Comparison of ENCODE assay signal across 2 cellular contexts in the genomic region with DNA sequence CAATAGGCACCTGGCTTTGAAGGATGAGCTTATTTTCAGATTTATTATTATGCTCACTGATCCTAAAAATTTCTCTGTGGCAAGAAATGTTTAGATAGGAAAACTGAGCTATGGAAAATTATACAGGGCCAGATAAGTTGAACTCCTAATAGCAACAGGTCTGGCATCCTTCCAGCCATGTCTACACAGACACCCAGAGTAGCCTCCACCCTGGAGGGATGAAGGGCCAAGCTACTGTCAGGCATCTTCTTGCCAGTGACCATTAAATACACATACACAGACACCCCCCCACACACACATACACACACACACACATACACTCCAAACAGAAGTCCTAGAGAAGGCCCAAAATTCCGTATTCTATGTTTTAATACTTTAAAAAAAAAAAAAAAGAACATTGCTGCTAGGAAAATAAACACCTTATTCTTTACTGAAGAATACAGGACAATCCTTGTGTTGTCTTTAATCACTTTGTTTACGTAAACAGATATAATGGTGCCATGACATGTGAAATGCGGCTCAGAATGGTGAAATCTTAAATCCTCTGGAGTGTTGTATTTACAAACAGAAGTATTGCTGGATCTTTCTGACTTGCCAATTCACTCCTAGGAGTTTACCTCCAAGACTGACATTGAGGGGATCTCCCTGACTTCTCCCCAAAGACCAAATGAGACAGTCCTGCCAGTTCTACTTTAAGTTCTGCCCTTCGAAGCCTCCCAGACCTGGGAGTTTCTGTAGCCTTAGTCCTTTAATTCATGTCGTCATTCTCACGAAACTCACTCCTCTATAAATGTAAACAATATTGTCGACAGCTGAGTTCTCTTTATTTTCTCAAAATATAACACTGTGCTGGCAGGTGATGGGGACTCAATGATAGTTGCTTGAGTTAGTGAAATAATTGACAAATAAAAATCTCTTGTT.
TF ChIP-seq lines count a peak whose summit lies in the region.

No MANE protein-coding gene starts in this region.

TF ChIP-seq in IMR-90, 13 proteins besides CTCF, POLR2A, EP300 and RAD21:
- TF ChIP-seq, protein P1, sequence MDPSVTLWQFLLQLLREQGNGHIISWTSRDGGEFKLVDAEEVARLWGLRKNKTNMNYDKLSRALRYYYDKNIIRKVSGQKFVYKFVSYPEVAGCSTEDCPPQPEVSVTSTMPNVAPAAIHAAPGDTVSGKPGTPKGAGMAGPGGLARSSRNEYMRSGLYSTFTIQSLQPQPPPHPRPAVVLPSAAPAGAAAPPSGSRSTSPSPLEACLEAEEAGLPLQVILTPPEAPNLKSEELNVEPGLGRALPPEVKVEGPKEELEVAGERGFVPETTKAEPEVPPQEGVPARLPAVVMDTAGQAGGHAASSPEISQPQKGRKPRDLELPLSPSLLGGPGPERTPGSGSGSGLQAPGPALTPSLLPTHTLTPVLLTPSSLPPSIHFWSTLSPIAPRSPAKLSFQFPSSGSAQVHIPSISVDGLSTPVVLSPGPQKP (IDR thresholded peaks at IDR 0.05; ENCODE audit: borderline replicate concordance, low read depth, low read length): no peak
- TF ChIP-seq CHD1 (IDR thresholded peaks at IDR 0.05; ENCODE audit: low read depth, low read length) (no peak), CEBPB (IDR thresholded peaks at IDR 0.05; ENCODE audit: low read depth, low read length) (no peak), MAFK (IDR thresholded peaks at IDR 0.05; ENCODE audit: low read depth, low read length) (no peak), BHLHE40 (IDR thresholded peaks at IDR 0.05; ENCODE audit: low read depth, low read length) (no peak), MAZ (IDR thresholded peaks at IDR 0.05; ENCODE audit: borderline replicate concordance, low read depth, low read length) (no peak), FOS (IDR thresholded peaks at IDR 0.05; ENCODE audit: low read depth, low read length) (no peak), NFE2L2 (IDR thresholded peaks at IDR 0.05; ENCODE audit: low read depth, low read length) (no peak), MXI1 (IDR thresholded peaks at IDR 0.05; ENCODE audit: borderline replicate concordance, low read depth, low read length) (no peak), SMC3 (IDR thresholded peaks at IDR 0.05; ENCODE audit: low read depth, low read length) (no peak), RCOR1 (IDR thresholded peaks at IDR 0.05; ENCODE audit: insufficient replicate concordance, low read length) (no peak), RFX5 (IDR thresholded peaks at IDR 0.05; ENCODE audit: low read depth, low read length) (no peak)
- TF ChIP-seq, protein P2, sequence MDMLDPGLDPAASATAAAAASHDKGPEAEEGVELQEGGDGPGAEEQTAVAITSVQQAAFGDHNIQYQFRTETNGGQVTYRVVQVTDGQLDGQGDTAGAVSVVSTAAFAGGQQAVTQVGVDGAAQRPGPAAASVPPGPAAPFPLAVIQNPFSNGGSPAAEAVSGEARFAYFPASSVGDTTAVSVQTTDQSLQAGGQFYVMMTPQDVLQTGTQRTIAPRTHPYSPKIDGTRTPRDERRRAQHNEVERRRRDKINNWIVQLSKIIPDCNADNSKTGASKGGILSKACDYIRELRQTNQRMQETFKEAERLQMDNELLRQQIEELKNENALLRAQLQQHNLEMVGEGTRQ (IDR thresholded peaks at IDR 0.05; ENCODE audit: low read depth, low read length): no peak

TF ChIP-seq in WTC11, 78 proteins besides CTCF, POLR2A, EP300 and RAD21:
- TF ChIP-seq, protein P3, sequence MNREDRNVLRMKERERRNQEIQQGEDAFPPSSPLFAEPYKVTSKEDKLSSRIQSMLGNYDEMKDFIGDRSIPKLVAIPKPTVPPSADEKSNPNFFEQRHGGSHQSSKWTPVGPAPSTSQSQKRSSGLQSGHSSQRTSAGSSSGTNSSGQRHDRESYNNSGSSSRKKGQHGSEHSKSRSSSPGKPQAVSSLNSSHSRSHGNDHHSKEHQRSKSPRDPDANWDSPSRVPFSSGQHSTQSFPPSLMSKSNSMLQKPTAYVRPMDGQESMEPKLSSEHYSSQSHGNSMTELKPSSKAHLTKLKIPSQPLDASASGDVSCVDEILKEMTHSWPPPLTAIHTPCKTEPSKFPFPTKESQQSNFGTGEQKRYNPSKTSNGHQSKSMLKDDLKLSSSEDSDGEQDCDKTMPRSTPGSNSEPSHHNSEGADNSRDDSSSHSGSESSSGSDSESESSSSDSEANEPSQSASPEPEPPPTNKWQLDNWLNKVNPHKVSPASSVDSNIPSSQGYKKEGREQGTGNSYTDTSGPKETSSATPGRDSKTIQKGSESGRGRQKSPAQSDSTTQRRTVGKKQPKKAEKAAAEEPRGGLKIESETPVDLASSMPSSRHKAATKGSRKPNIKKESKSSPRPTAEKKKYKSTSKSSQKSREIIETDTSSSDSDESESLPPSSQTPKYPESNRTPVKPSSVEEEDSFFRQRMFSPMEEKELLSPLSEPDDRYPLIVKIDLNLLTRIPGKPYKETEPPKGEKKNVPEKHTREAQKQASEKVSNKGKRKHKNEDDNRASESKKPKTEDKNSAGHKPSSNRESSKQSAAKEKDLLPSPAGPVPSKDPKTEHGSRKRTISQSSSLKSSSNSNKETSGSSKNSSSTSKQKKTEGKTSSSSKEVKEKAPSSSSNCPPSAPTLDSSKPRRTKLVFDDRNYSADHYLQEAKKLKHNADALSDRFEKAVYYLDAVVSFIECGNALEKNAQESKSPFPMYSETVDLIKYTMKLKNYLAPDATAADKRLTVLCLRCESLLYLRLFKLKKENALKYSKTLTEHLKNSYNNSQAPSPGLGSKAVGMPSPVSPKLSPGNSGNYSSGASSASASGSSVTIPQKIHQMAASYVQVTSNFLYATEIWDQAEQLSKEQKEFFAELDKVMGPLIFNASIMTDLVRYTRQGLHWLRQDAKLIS (CRISPR knock-in tag; IDR thresholded peaks at IDR 0.05; ENCODE audit: borderline replicate concordance): no peak
- TF ChIP-seq, protein P4, sequence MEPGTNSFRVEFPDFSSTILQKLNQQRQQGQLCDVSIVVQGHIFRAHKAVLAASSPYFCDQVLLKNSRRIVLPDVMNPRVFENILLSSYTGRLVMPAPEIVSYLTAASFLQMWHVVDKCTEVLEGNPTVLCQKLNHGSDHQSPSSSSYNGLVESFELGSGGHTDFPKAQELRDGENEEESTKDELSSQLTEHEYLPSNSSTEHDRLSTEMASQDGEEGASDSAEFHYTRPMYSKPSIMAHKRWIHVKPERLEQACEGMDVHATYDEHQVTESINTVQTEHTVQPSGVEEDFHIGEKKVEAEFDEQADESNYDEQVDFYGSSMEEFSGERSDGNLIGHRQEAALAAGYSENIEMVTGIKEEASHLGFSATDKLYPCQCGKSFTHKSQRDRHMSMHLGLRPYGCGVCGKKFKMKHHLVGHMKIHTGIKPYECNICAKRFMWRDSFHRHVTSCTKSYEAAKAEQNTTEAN (CRISPR knock-in tag; IDR thresholded peaks at IDR 0.05): no peak
- TF ChIP-seq SP1 (CRISPR knock-in tag; conservative IDR thresholded peaks at IDR 0.05): no peak
- TF ChIP-seq CBFB (CRISPR knock-in tag; IDR thresholded peaks at IDR 0.05; ENCODE audit: low read depth): no peak
- no peak for TF ChIP-seq GRHL2 (CRISPR knock-in tag; IDR thresholded peaks at IDR 0.05; ENCODE audit: insufficient replicate concordance, severe bottlenecking)
- TF ChIP-seq, protein P5, sequence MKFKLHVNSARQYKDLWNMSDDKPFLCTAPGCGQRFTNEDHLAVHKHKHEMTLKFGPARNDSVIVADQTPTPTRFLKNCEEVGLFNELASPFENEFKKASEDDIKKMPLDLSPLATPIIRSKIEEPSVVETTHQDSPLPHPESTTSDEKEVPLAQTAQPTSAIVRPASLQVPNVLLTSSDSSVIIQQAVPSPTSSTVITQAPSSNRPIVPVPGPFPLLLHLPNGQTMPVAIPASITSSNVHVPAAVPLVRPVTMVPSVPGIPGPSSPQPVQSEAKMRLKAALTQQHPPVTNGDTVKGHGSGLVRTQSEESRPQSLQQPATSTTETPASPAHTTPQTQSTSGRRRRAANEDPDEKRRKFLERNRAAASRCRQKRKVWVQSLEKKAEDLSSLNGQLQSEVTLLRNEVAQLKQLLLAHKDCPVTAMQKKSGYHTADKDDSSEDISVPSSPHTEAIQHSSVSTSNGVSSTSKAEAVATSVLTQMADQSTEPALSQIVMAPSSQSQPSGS (CRISPR knock-in tag; IDR thresholded peaks at IDR 0.05; ENCODE audit: borderline replicate concordance, low read depth): no peak
- TF ChIP-seq, protein P6, sequence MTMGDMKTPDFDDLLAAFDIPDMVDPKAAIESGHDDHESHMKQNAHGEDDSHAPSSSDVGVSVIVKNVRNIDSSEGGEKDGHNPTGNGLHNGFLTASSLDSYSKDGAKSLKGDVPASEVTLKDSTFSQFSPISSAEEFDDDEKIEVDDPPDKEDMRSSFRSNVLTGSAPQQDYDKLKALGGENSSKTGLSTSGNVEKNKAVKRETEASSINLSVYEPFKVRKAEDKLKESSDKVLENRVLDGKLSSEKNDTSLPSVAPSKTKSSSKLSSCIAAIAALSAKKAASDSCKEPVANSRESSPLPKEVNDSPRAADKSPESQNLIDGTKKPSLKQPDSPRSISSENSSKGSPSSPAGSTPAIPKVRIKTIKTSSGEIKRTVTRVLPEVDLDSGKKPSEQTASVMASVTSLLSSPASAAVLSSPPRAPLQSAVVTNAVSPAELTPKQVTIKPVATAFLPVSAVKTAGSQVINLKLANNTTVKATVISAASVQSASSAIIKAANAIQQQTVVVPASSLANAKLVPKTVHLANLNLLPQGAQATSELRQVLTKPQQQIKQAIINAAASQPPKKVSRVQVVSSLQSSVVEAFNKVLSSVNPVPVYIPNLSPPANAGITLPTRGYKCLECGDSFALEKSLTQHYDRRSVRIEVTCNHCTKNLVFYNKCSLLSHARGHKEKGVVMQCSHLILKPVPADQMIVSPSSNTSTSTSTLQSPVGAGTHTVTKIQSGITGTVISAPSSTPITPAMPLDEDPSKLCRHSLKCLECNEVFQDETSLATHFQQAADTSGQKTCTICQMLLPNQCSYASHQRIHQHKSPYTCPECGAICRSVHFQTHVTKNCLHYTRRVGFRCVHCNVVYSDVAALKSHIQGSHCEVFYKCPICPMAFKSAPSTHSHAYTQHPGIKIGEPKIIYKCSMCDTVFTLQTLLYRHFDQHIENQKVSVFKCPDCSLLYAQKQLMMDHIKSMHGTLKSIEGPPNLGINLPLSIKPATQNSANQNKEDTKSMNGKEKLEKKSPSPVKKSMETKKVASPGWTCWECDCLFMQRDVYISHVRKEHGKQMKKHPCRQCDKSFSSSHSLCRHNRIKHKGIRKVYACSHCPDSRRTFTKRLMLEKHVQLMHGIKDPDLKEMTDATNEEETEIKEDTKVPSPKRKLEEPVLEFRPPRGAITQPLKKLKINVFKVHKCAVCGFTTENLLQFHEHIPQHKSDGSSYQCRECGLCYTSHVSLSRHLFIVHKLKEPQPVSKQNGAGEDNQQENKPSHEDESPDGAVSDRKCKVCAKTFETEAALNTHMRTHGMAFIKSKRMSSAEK (CRISPR knock-in tag; IDR thresholded peaks at IDR 0.05; ENCODE audit: borderline replicate concordance): no peak
- TF ChIP-seq, protein P7, sequence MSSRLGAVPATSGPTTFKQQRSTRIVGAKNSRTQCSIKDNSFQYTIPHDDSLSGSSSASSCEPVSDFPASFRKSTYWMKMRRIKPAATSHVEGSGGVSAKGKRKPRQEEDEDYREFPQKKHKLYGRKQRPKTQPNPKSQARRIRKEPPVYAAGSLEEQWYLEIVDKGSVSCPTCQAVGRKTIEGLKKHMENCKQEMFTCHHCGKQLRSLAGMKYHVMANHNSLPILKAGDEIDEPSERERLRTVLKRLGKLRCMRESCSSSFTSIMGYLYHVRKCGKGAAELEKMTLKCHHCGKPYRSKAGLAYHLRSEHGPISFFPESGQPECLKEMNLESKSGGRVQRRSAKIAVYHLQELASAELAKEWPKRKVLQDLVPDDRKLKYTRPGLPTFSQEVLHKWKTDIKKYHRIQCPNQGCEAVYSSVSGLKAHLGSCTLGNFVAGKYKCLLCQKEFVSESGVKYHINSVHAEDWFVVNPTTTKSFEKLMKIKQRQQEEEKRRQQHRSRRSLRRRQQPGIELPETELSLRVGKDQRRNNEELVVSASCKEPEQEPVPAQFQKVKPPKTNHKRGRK (CRISPR knock-in tag; IDR thresholded peaks at IDR 0.05; ENCODE audit: borderline replicate concordance): no peak
- TF ChIP-seq, protein P8, sequence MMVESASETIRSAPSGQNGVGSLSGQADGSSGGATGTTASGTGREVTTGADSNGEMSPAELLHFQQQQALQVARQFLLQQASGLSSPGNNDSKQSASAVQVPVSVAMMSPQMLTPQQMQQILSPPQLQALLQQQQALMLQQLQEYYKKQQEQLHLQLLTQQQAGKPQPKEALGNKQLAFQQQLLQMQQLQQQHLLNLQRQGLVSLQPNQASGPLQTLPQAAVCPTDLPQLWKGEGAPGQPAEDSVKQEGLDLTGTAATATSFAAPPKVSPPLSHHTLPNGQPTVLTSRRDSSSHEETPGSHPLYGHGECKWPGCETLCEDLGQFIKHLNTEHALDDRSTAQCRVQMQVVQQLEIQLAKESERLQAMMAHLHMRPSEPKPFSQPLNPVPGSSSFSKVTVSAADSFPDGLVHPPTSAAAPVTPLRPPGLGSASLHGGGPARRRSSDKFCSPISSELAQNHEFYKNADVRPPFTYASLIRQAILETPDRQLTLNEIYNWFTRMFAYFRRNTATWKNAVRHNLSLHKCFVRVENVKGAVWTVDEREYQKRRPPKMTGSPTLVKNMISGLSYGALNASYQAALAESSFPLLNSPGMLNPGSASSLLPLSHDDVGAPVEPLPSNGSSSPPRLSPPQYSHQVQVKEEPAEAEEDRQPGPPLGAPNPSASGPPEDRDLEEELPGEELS (CRISPR knock-in tag; IDR thresholded peaks at IDR 0.05): no peak
